30 cellular contexts compared by ENCODE assay signal in genomic region chrX:25754399-25754798, GRCh38.
"Had no signal": no experiment of that assay in that cellular context is flagged by ENCODE, and none has a peak within 500 bp of the region (broad histone marks: within the 10 kb centered on the region; RNA-seq: fewer than 3 reads in every experiment).

No MANE protein-coding gene starts in this region.

- H3K36me3 Mint-ChIP-seq: activated naive CD4-positive, alpha-beta T cell treated with anti-CD3 and anti-CD28 coated beads, Interleukin-2, amount 50 U/mL, for 24 hours; activated naive CD8-positive, alpha-beta T cell treated with anti-CD3 and anti-CD28 coated beads, Interleukin-2, amount 10 ng/mL, durations not matched to agents 7 days and 5 days; T-cell had no signal

- H3K9me3 ChIP-seq: ascending aorta, MG63, Peyer's patch, SJSA1, SK-N-SH had no signal

- H3K4me3 ChIP-seq: ascending aorta, cardiac muscle cell, MG63, Peyer's patch, SJSA1 had no signal

- ATAC-seq: activated CD8-positive, alpha-beta T cell treated with anti-CD3 and anti-CD28 coated beads for 36 hours; PC-3; T-cell; T-helper 17 cell had no signal

- H3K9me2 ChIP-seq: SK-N-SH had no signal

- H3K4me2 ChIP-seq: SK-N-SH had no signal

- H3K36me3 ChIP-seq: ascending aorta, cardiac muscle cell, MG63, Peyer's patch, SJSA1, WERI-Rb-1 had no signal

- H3K4me3 Mint-ChIP-seq: activated CD4-positive, alpha-beta T cell treated with anti-CD3 and anti-CD28 coated beads, Interleukin-2, amount 10 ng/mL, durations not matched to agents 24 days and 14 days; activated CD8-positive, alpha-beta T cell treated with anti-CD3 and anti-CD28 coated beads for 36 hours; activated naive CD4-positive, alpha-beta T cell treated with anti-CD3 and anti-CD28 coated beads, Interleukin-2, amount 50 U/mL, for 24 hours; activated naive CD8-positive, alpha-beta T cell treated with anti-CD3 and anti-CD28 coated beads, Interleukin-2, amount 10 ng/mL, durations not matched to agents 7 days and 5 days; activated T-cell treated with anti-CD3 and anti-CD28 coated beads, Interleukin-2, amount 50 U/mL, for 24 hours; T-cell; T-helper 17 cell had no signal

- H3K27ac ChIP-seq: ascending aorta, cardiac muscle cell, Peyer's patch, SJSA1, WERI-Rb-1 had no signal

- H3K4me1 Mint-ChIP-seq: activated CD4-positive, alpha-beta T cell treated with anti-CD3 and anti-CD28 coated beads, Interleukin-2, amount 10 ng/mL, durations not matched to agents 24 days and 14 days; activated naive CD4-positive, alpha-beta T cell treated with anti-CD3 and anti-CD28 coated beads, Interleukin-2, amount 50 U/mL, for 24 hours; activated naive CD8-positive, alpha-beta T cell treated with anti-CD3 and anti-CD28 coated beads, Interleukin-2, amount 10 ng/mL, durations not matched to agents 7 days and 5 days; T-cell; T-helper 17 cell had no signal

- H3K27me3 ChIP-seq: ascending aorta, cardiac muscle cell, MG63, Peyer's patch, SJSA1 had no signal

- H3K4me1 ChIP-seq: ascending aorta, Peyer's patch, SJSA1 had no signal

- H3K9me3 Mint-ChIP-seq: activated CD4-positive, alpha-beta T cell treated with anti-CD3 and anti-CD28 coated beads, Interleukin-2, amount 10 ng/mL, durations not matched to agents 24 days and 14 days; activated CD8-positive, alpha-beta T cell treated with anti-CD3 and anti-CD28 coated beads for 36 hours; activated naive CD4-positive, alpha-beta T cell treated with anti-CD3 and anti-CD28 coated beads, Interleukin-2, amount 50 U/mL, for 24 hours; activated naive CD8-positive, alpha-beta T cell treated with anti-CD3 and anti-CD28 coated beads, Interleukin-2, amount 10 ng/mL, durations not matched to agents 7 days and 5 days; activated T-cell treated with anti-CD3 and anti-CD28 coated beads, Interleukin-2, amount 50 U/mL, for 24 hours; activated T-helper 2 cell treated with anti-CD3 and anti-CD28 coated beads, Interferon-gamma antibody, Interleukin-2, Interleukin-4, amounts not matched to agents 10 μg/mL and 5 μg/mL and 100 μg/mL, durations not matched to agents 14 hours and 24 hours and 36 hours had no signal

- H3K27me3 Mint-ChIP-seq: activated CD4-positive, alpha-beta T cell treated with anti-CD3 and anti-CD28 coated beads, Interleukin-2, amount 10 ng/mL, durations not matched to agents 24 days and 14 days; activated CD8-positive, alpha-beta T cell treated with anti-CD3 and anti-CD28 coated beads for 36 hours; activated naive CD4-positive, alpha-beta T cell treated with anti-CD3 and anti-CD28 coated beads, Interleukin-2, amount 50 U/mL, for 24 hours; activated naive CD8-positive, alpha-beta T cell treated with anti-CD3 and anti-CD28 coated beads, Interleukin-2, amount 10 ng/mL, durations not matched to agents 7 days and 5 days; T-cell; T-helper 17 cell had no signal

- DNase-seq: activated CD4-positive, alpha-beta T cell treated with anti-CD3 and anti-CD28 coated beads, Interleukin-2, amount 10 ng/mL, durations not matched to agents 24 days and 14 days; activated CD4-positive, alpha-beta T cell treated with anti-CD3 and anti-CD28 coated beads, Interleukin-2, amount 50 U/mL, for 4 hours; activated CD8-positive, alpha-beta T cell treated with anti-CD3 and anti-CD28 coated beads for 36 hours; activated gamma-delta T cell; activated naive CD4-positive, alpha-beta T cell treated with Interleukin-2 at 50 U/mL for 16 hours; activated naive CD8-positive, alpha-beta T cell treated with anti-CD3 and anti-CD28 coated beads, Interleukin-2, amount 10 ng/mL, durations not matched to agents 7 days and 5 days; activated T-cell treated with anti-CD3 and anti-CD28 coated beads, Interleukin-2, amount 50 U/mL, for 24 hours; amygdala; Kasumi-1; KG1; MG63; NCI-H1048; NCI-H1436 treated with DMSO at 0.1 percent for 48 hours; NCI-H1694 treated with DMSO at 0.1 percent for 48 hours; NCI-H2029; NCI-H345; NCI-H524 treated with DMSO at 0.1 percent for 48 hours; PC-3; Peyer's patch; RPMI8226; SHP77 treated with DMSO at 0.1 percent for 48 hours; SK-N-SH; T-cell; T-helper 17 cell; WERI-Rb-1 had no signal

- H3K9ac ChIP-seq: SK-N-SH had no signal

- H3K27ac Mint-ChIP-seq: activated CD4-positive, alpha-beta T cell treated with anti-CD3 and anti-CD28 coated beads, Interleukin-2, amount 10 ng/mL, durations not matched to agents 24 days and 14 days; activated CD8-positive, alpha-beta T cell treated with anti-CD3 and anti-CD28 coated beads for 36 hours; activated naive CD4-positive, alpha-beta T cell treated with anti-CD3 and anti-CD28 coated beads, Interleukin-2, amount 50 U/mL, for 24 hours; activated naive CD8-positive, alpha-beta T cell treated with anti-CD3 and anti-CD28 coated beads, Interleukin-2, amount 10 ng/mL, durations not matched to agents 7 days and 5 days; activated T-cell treated with anti-CD3 and anti-CD28 coated beads, Interleukin-2, amount 50 U/mL, for 24 hours; activated T-helper 2 cell treated with anti-CD3 and anti-CD28 coated beads, Interferon-gamma antibody, Interleukin-2, Interleukin-4, amounts not matched to agents 10 μg/mL and 5 μg/mL and 100 μg/mL, durations not matched to agents 14 hours and 24 hours and 36 hours; T-cell; T-helper 17 cell had no signal
